In the genomic region with DNA sequence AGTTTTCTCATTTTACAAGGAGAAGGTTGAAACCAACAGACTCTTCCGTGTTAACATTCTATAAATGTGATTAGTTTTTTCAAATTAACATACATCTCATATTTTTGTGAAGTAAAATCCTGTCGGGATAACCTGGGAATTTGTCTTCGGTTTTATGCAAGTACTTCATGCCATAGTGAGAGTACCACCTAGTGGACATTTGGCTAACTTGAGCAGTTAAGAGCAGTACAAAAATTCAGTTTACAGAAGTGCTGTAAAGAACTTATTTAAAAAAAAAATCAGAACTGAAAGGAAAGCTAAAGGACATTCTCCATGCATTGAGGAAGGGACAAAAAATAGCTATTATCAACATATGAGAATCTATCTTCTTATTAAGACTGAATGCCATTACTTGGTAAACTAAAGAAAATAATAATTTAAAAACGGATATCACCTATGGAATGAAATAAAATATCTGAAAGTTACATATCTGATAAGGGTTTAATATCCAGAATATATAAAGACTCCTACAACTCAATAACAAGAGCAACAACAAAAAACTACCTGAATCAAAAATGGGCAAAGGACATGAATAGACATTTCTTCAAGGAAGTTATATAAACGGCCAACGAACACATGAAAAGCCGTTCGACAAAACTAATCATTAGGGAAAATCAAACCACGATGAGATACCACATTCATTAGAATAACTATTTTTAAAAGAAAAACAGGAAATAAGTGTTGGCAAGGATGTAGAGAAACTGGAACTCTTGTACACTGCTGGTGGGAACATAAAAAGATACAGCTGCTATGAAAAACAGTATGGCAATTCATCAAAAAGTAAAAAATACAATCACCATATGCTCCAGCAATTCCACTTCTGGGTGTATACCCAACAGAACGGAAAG, we compare ENCODE assay signal across 8 cellular contexts.
DNase-seq lines count a peak whose midpoint lies in the region; ATAC-seq, FAIRE-seq and TF ChIP-seq lines count a peak whose summit lies in the region.

No MANE protein-coding gene starts in this region.

- no peaks in the 10 kb centered on the region for H3K79me2 ChIP-seq in astrocyte (ENCODE audit: insufficient read depth, low read length)

- peak; percentile 59 for FAIRE-seq in astrocyte (lab: Jason Lieb, UNC)

- H3K9me3 ChIP-seq in CD4-positive, CD25-positive, alpha-beta regulatory T cell (ENCODE audit: control insufficient read depth in 2 of 2, low read length in 2 of 2), result peaks cover 3 to 4% of the 10 kb centered on the region in 2 experiments
- H3K9me3 ChIP-seq in astrocyte (ENCODE audit: insufficient read depth, low read depth, low read length) (no peaks in the 10 kb centered on the region), lower lobe of right lung (no peaks in the 10 kb centered on the region)

- peak; percentile 83 for TF ChIP-seq CTCF in LNCAP (IDR thresholded peaks at IDR 0.05)
- TF ChIP-seq CTCF in astrocyte (IDR thresholded peaks at IDR 0.05; ENCODE audit: insufficient read depth, low read depth, low read length), result peak; percentile 73
- peak; percentile 51 for TF ChIP-seq CTCF in lower lobe of right lung (IDR thresholded peaks at IDR 0.05)

- H3K4me1 Mint-ChIP-seq in CD4-positive, CD25-positive, alpha-beta regulatory T cell, result peaks cover 7 to 36% (median 18%) of the 10 kb centered on the region in 4 donors
- H3K4me1 Mint-ChIP-seq in astrocyte (ENCODE audit: low read depth, unreplicated experiment), result peaks cover 3% of the 10 kb centered on the region
- peaks cover 6% of the 10 kb centered on the region for H3K4me1 Mint-ChIP-seq in activated T-helper 2 cell treated with anti-CD3 and anti-CD28 coated beads, Interferon-gamma antibody, Interleukin-2, Interleukin-4, amounts not matched to agents 10 μg/mL and 5 μg/mL and 100 μg/mL, durations not matched to agents 14 hours and 24 hours and 36 hours (ENCODE audit: low read depth)
- peaks cover 2% of the 10 kb centered on the region for H3K4me1 Mint-ChIP-seq in activated naive CD8-positive, alpha-beta T cell treated with anti-CD3 and anti-CD28 coated beads, Interleukin-2, amount 50 U/mL, for 24 hours

- no peaks in the 10 kb centered on the region for H3K4me1 ChIP-seq in CD4-positive, CD25-positive, alpha-beta regulatory T cell (ENCODE audit: control insufficient read depth, insufficient read depth, low read length, poor library complexity, severe bottlenecking)
- no peaks in the 10 kb centered on the region for H3K4me1 ChIP-seq in astrocyte (ENCODE audit: insufficient read depth, low read length)
- H3K4me1 ChIP-seq in lower lobe of right lung, result peaks cover 7% of the 10 kb centered on the region

- peaks cover 18% of the 10 kb centered on the region for H3K36me3 Mint-ChIP-seq in CD4-positive, CD25-positive, alpha-beta regulatory T cell
- H3K36me3 Mint-ChIP-seq in astrocyte (ENCODE audit: low read depth, unreplicated experiment), result no peaks in the 10 kb centered on the region
- peaks cover 23% of the 10 kb centered on the region for H3K36me3 Mint-ChIP-seq in activated T-helper 2 cell treated with anti-CD3 and anti-CD28 coated beads, Interferon-gamma antibody, Interleukin-2, Interleukin-4, amounts not matched to agents 10 μg/mL and 5 μg/mL and 100 μg/mL, durations not matched to agents 14 hours and 24 hours and 36 hours (ENCODE audit: low read depth)
- H3K36me3 Mint-ChIP-seq in activated naive CD8-positive, alpha-beta T cell treated with anti-CD3 and anti-CD28 coated beads, Interleukin-2, amount 50 U/mL, for 24 hours (ENCODE audit: low read depth), result peaks cover 4% of the 10 kb centered on the region

- H2AFZ ChIP-seq in astrocyte (ENCODE audit: low read depth, low read length), result no peak overlapping the region

- peaks cover 2% of the 10 kb centered on the region for H3K36me3 ChIP-seq in CD4-positive, CD25-positive, alpha-beta regulatory T cell (ENCODE audit: control insufficient read depth, insufficient read depth, low read length)
- no peaks in the 10 kb centered on the region for H3K36me3 ChIP-seq in astrocyte (ENCODE audit: insufficient read depth, low read length)
- H3K36me3 ChIP-seq in lower lobe of right lung, result no peaks in the 10 kb centered on the region

- intact Hi-C loops in lower lobe of right lung (cut with DNase I), result no loop called here
- intact Hi-C loops in activated T-helper 2 cell treated with anti-CD3 and anti-CD28 coated beads, Interferon-gamma antibody, Interleukin-2, Interleukin-4, amounts not matched to agents 10 μg/mL and 5 μg/mL and 100 μg/mL, durations not matched to agents 14 hours and 24 hours and 36 hours (cut with micrococcal nuclease), result no loop called here

- peak overlapping the region in 1 of 4 donors; percentile 61 for H3K4me3 Mint-ChIP-seq in CD4-positive, CD25-positive, alpha-beta regulatory T cell
- no peak overlapping the region for H3K4me3 Mint-ChIP-seq in astrocyte (ENCODE audit: unreplicated experiment)
- no peak overlapping the region for H3K4me3 Mint-ChIP-seq in activated T-helper 2 cell treated with anti-CD3 and anti-CD28 coated beads, Interferon-gamma antibody, Interleukin-2, Interleukin-4, amounts not matched to agents 10 μg/mL and 5 μg/mL and 100 μg/mL, durations not matched to agents 14 hours and 24 hours and 36 hours (ENCODE audit: low read depth)
- no peak overlapping the region for H3K4me3 Mint-ChIP-seq in activated naive CD8-positive, alpha-beta T cell treated with anti-CD3 and anti-CD28 coated beads, Interleukin-2, amount 50 U/mL, for 24 hours

- no peaks in the 10 kb centered on the region for H4K20me1 ChIP-seq in astrocyte (ENCODE audit: insufficient read depth, low read length)

- peaks cover 0 to 7% (median 1%) of the 10 kb centered on the region in 7 donors for H3K9me3 Mint-ChIP-seq in CD4-positive, CD25-positive, alpha-beta regulatory T cell
- no peaks in the 10 kb centered on the region for H3K9me3 Mint-ChIP-seq in astrocyte (ENCODE audit: unreplicated experiment)
- peaks cover 8% of the 10 kb centered on the region for H3K9me3 Mint-ChIP-seq in activated T-helper 2 cell treated with anti-CD3 and anti-CD28 coated beads, Interferon-gamma antibody, Interleukin-2, Interleukin-4, amounts not matched to agents 10 μg/mL and 5 μg/mL and 100 μg/mL, durations not matched to agents 14 hours and 24 hours and 36 hours
- H3K9me3 Mint-ChIP-seq in activated naive CD8-positive, alpha-beta T cell treated with anti-CD3 and anti-CD28 coated beads, Interleukin-2, amount 50 U/mL, for 24 hours, result no peaks in the 10 kb centered on the region

- H3K4me2 ChIP-seq in astrocyte (ENCODE audit: low read length), result no peak overlapping the region

- H3K27me3 ChIP-seq in CD4-positive, CD25-positive, alpha-beta regulatory T cell (ENCODE audit: control insufficient read depth, insufficient read depth, low read length), result no peaks in the 10 kb centered on the region
- H3K27me3 ChIP-seq in astrocyte (ENCODE audit: insufficient read depth, low read length) (no peaks in the 10 kb centered on the region), lower lobe of right lung (ENCODE audit: low read depth) (no peaks in the 10 kb centered on the region)

- H3K27ac Mint-ChIP-seq in CD4-positive, CD25-positive, alpha-beta regulatory T cell, result peak overlapping the region in 2 of 3 donors; percentile 22 to 73
- H3K27ac Mint-ChIP-seq in astrocyte (ENCODE audit: unreplicated experiment), result no peak overlapping the region
- H3K27ac Mint-ChIP-seq in activated T-helper 2 cell treated with anti-CD3 and anti-CD28 coated beads, Interferon-gamma antibody, Interleukin-2, Interleukin-4, amounts not matched to agents 10 μg/mL and 5 μg/mL and 100 μg/mL, durations not matched to agents 14 hours and 24 hours and 36 hours, result no peak overlapping the region
- no peak overlapping the region for H3K27ac Mint-ChIP-seq in activated naive CD8-positive, alpha-beta T cell treated with anti-CD3 and anti-CD28 coated beads, Interleukin-2, amount 50 U/mL, for 24 hours

- peak overlapping the region; percentile 23 for H3K4me3 ChIP-seq in CD4-positive, CD25-positive, alpha-beta regulatory T cell (ENCODE audit: low read depth, low read length)
- H3K4me3 ChIP-seq in astrocyte (ENCODE audit: insufficient read depth, low read depth, low read length), result no peak overlapping the region
- no peak overlapping the region for H3K4me3 ChIP-seq in lower lobe of right lung

- DNase-seq in CD4-positive, CD25-positive, alpha-beta regulatory T cell, result peak in 1 of 3 donors; percentile 51
- DNase-seq in astrocyte (ENCODE audit: low read depth) (peak; percentile 59), lower lobe of right lung (no peak)
- no peak for DNase-seq in activated T-helper 2 cell treated with anti-CD3 and anti-CD28 coated beads, Interferon-gamma antibody, Interleukin-2, Interleukin-4, amounts not matched to agents 10 μg/mL and 5 μg/mL and 100 μg/mL, durations not matched to agents 14 hours and 24 hours and 36 hours (ENCODE audit: low spot score)
- DNase-seq in activated naive CD4-positive, alpha-beta T cell treated with anti-CD3 and anti-CD28 coated beads, Interleukin-2, amount 50 U/mL, for 16 hours, result no peak
- DNase-seq in activated naive CD8-positive, alpha-beta T cell treated with anti-CD3 and anti-CD28 coated beads, Interleukin-2, amount 50 U/mL, for 24 hours, result no peak
- DNase-seq in activated naive CD4-positive, alpha-beta T cell treated with Interleukin-2 at 50 U/mL for 16 hours, result no peak

- no peaks in the 10 kb centered on the region for H3K27me3 Mint-ChIP-seq in CD4-positive, CD25-positive, alpha-beta regulatory T cell
- H3K27me3 Mint-ChIP-seq in astrocyte (ENCODE audit: low read depth, unreplicated experiment), result no peaks in the 10 kb centered on the region
- no peaks in the 10 kb centered on the region for H3K27me3 Mint-ChIP-seq in activated T-helper 2 cell treated with anti-CD3 and anti-CD28 coated beads, Interferon-gamma antibody, Interleukin-2, Interleukin-4, amounts not matched to agents 10 μg/mL and 5 μg/mL and 100 μg/mL, durations not matched to agents 14 hours and 24 hours and 36 hours (ENCODE audit: low read depth)
- H3K27me3 Mint-ChIP-seq in activated naive CD8-positive, alpha-beta T cell treated with anti-CD3 and anti-CD28 coated beads, Interleukin-2, amount 50 U/mL, for 24 hours, result no peaks in the 10 kb centered on the region

- H3K27ac ChIP-seq in CD4-positive, CD25-positive, alpha-beta regulatory T cell (ENCODE audit: insufficient read depth, low read length, poor library complexity, severe bottlenecking), result no peak overlapping the region
- no peak overlapping the region for H3K27ac ChIP-seq in astrocyte (ENCODE audit: low read depth, low read length)
- H3K27ac ChIP-seq in lower lobe of right lung, result no peak overlapping the region

- H3K9ac ChIP-seq in astrocyte (ENCODE audit: low read length), result no peak overlapping the region

- no peak for ATAC-seq in CD4-positive, CD25-positive, alpha-beta regulatory T cell (ENCODE audit: low read depth in 2 of 2)
- peak in 1 of 2 donors; percentile 47 for ATAC-seq in lower lobe of right lung
- ATAC-seq in activated naive CD8-positive, alpha-beta T cell treated with anti-CD3 and anti-CD28 coated beads, Interleukin-2, amount 50 U/mL, for 24 hours, result no peak

Comparison
In these comparisons a context has a peak if more than half of its experiments do, and no peak if none do; other contexts are left out.
1. H3K27ac Mint-ChIP-seq: peak in CD4-positive, CD25-positive, alpha-beta regulatory T cell (2 of 3); none in astrocyte (single experiment), activated T-helper 2 cell treated with anti-CD3 and anti-CD28 coated beads, Interferon-gamma antibody, Interleukin-2, Interleukin-4, amounts not matched to agents 10 μg/mL and 5 μg/mL and 100 μg/mL, durations not matched to agents 14 hours and 24 hours and 36 hours (single experiment) and activated naive CD8-positive, alpha-beta T cell treated with anti-CD3 and anti-CD28 coated beads, Interleukin-2, amount 50 U/mL, for 24 hours (single experiment).
2. Peak in every context shown above with its lines, with median percentiles within 50 percentile points of each other: CTCF ChIP-seq.